Comparison of ENCODE assay signal across 19 cellular contexts in genomic region chr20:58196402-58197184, GRCh38.
DNase-seq lines count a peak whose midpoint lies in the region; ATAC-seq and TF ChIP-seq lines count a peak whose summit lies in the region.
"Had no signal": no experiment of that assay in that cellular context is flagged by ENCODE, and none has a peak within 500 bp of the region (broad histone marks: within the 10 kb centered on the region; RNA-seq: fewer than 3 reads in every experiment).

No MANE protein-coding gene starts in this region.

- no peaks in the 10 kb centered on the region for H3K36me3 Mint-ChIP-seq in nephron (ENCODE audit: low read depth)
- H3K36me3 Mint-ChIP-seq in T-helper 2 cell treated with Interferon-gamma antibody and Interleukin-4, amounts not matched to agents 5 μg/mL and 100 μg/mL, for 36 hours (ENCODE audit: low read depth), result no peaks in the 10 kb centered on the region
- H3K36me3 Mint-ChIP-seq: CD4-positive, CD25-positive, alpha-beta regulatory T cell had no signal

- H3K9me3 Mint-ChIP-seq in stimulated activated naive CD8-positive, alpha-beta T cell treated with anti-CD3 and anti-CD28 coated beads, Interleukin-15, amount 100 ng/mL, for 72 hours, result peaks cover 10 to 13% of the 10 kb centered on the region in 2 donors
- H3K9me3 Mint-ChIP-seq in nephron, result peaks cover 2% of the 10 kb centered on the region
- peaks cover 5% of the 10 kb centered on the region for H3K9me3 Mint-ChIP-seq in T-helper 2 cell treated with Interferon-gamma antibody and Interleukin-4, amounts not matched to agents 5 μg/mL and 100 μg/mL, for 36 hours
- H3K9me3 Mint-ChIP-seq: CD4-positive, CD25-positive, alpha-beta regulatory T cell had no signal

- no peaks in the 10 kb centered on the region for H3K36me3 ChIP-seq in RWPE2 (ENCODE audit: low read depth)
- no peaks in the 10 kb centered on the region for H3K36me3 ChIP-seq in tibial artery
- H3K36me3 ChIP-seq: MG63, SJCRH30 had no signal

- TF ChIP-seq CTCF in RWPE2 (IDR thresholded peaks at IDR 0.05; ENCODE audit: poor library complexity, severe bottlenecking), result no peak
- no peak for TF ChIP-seq CTCF in nephron (IDR thresholded peaks at IDR 0.05; ENCODE audit: unreplicated experiment in 3 of 3)
- TF ChIP-seq CTCF in tibial artery (IDR thresholded peaks at IDR 0.05), result no peak

- DNase-seq in stimulated activated naive CD8-positive, alpha-beta T cell treated with anti-CD3 and anti-CD28 coated beads, Interleukin-15, amount 100 ng/mL, for 72 hours, result no peak
- no peak for DNase-seq in stimulated activated naive CD8-positive, alpha-beta T cell treated with anti-CD3 and anti-CD28 coated beads, Interleukin-15, Interleukin-2, amounts not matched to agents 100 U/mL and 50 U/mL, for 24 hours
- DNase-seq in RWPE2 (ENCODE audit: low spot score) (peak; percentile 82), tibial artery (no peak), NCI-H524 treated with DMSO at 0.1 percent for 48 hours (lab: John Stamatoyannopoulos, UW) (no peak)
- no peak for DNase-seq in T-helper 2 cell treated with Interferon-gamma antibody and Interleukin-4, amounts not matched to agents 5 μg/mL and 100 μg/mL, for 36 hours (ENCODE audit: low spot score)
- DNase-seq: CD4-positive, CD25-positive, alpha-beta regulatory T cell; DMS 273 treated with DMSO at 0.1 percent for 48 hours; DMS79 treated with DMSO at 0.1 percent for 48 hours; H9; MG63; NCI-H1417; NCI-H1694 treated with DMSO at 0.1 percent for 48 hours; NCI-H2081 treated with DMSO at 0.1 percent for 48 hours; NCI-H510A treated with DMSO at 0.1 percent for 48 hours; NCI-H774; NK-92 treated with Interleukin-12 subunit alpha and Interleukin-12 subunit beta, amount 100 ng/mL, for 24 hours; SJCRH30 had no signal

- H3K4me1 Mint-ChIP-seq in stimulated activated naive CD8-positive, alpha-beta T cell treated with anti-CD3 and anti-CD28 coated beads, Interleukin-15, amount 100 ng/mL, for 72 hours, result no peaks in the 10 kb centered on the region
- H3K4me1 Mint-ChIP-seq in nephron, result peaks cover 18% of the 10 kb centered on the region
- H3K4me1 Mint-ChIP-seq in T-helper 2 cell treated with Interferon-gamma antibody and Interleukin-4, amounts not matched to agents 5 μg/mL and 100 μg/mL, for 36 hours (ENCODE audit: low read depth), result no peaks in the 10 kb centered on the region
- H3K4me1 Mint-ChIP-seq: H9 had no signal

- H3K27me3 Mint-ChIP-seq in stimulated activated naive CD8-positive, alpha-beta T cell treated with anti-CD3 and anti-CD28 coated beads, Interleukin-15, amount 100 ng/mL, for 72 hours, result peaks cover 14% of the 10 kb centered on the region
- peaks cover 24% of the 10 kb centered on the region for H3K27me3 Mint-ChIP-seq in nephron (ENCODE audit: low read depth)
- no peaks in the 10 kb centered on the region for H3K27me3 Mint-ChIP-seq in T-helper 2 cell treated with Interferon-gamma antibody and Interleukin-4, amounts not matched to agents 5 μg/mL and 100 μg/mL, for 36 hours (ENCODE audit: low read depth)

- peak overlapping the region in 1 of 2 donors; percentile 38 for H3K27ac Mint-ChIP-seq in stimulated activated naive CD8-positive, alpha-beta T cell treated with anti-CD3 and anti-CD28 coated beads, Interleukin-15, amount 100 ng/mL, for 72 hours
- peak overlapping the region; percentile 21 to 84 (median 76) for H3K27ac Mint-ChIP-seq in nephron
- H3K27ac Mint-ChIP-seq in T-helper 2 cell treated with Interferon-gamma antibody and Interleukin-4, amounts not matched to agents 5 μg/mL and 100 μg/mL, for 36 hours, result no peak overlapping the region

- H3K9me3 ChIP-seq in RWPE2 (ENCODE audit: severe bottlenecking), result no peaks in the 10 kb centered on the region
- H3K9me3 ChIP-seq in tibial artery, result no peaks in the 10 kb centered on the region
- H3K9me3 ChIP-seq: MG63, SJCRH30 had no signal

- H3K27me3 ChIP-seq in RWPE2 (ENCODE audit: insufficient read depth, poor library complexity, severe bottlenecking), result no peaks in the 10 kb centered on the region
- H3K27me3 ChIP-seq in tibial artery, result peaks cover 0 to 13% of the 10 kb centered on the region in 2 donors
- H3K27me3 ChIP-seq: MG63, SJCRH30 had no signal

- peak; percentile 63 for ATAC-seq in stimulated activated naive CD8-positive, alpha-beta T cell treated with anti-CD3 and anti-CD28 coated beads, Interleukin-15, amount 100 ng/mL, for 72 hours
- ATAC-seq in stimulated activated naive CD8-positive, alpha-beta T cell treated with anti-CD3 and anti-CD28 coated beads, Interleukin-15, Interleukin-2, amounts not matched to agents 100 U/mL and 50 U/mL, for 24 hours, result no peak
- peak; percentile 55 for ATAC-seq in RWPE2 (ENCODE audit: low read depth)

- no peak overlapping the region for H3K4me3 Mint-ChIP-seq in stimulated activated naive CD8-positive, alpha-beta T cell treated with anti-CD3 and anti-CD28 coated beads, Interleukin-15, amount 100 ng/mL, for 72 hours
- no peak overlapping the region for H3K4me3 Mint-ChIP-seq in nephron
- H3K4me3 Mint-ChIP-seq in T-helper 2 cell treated with Interferon-gamma antibody and Interleukin-4, amounts not matched to agents 5 μg/mL and 100 μg/mL, for 36 hours, result no peak overlapping the region
- H3K4me3 Mint-ChIP-seq: CD4-positive, CD25-positive, alpha-beta regulatory T cell had no signal

- H3K4me1 ChIP-seq in RWPE2 (ENCODE audit: insufficient read depth, poor library complexity, severe bottlenecking) (no peaks in the 10 kb centered on the region), tibial artery (no peaks in the 10 kb centered on the region)
- H3K4me1 ChIP-seq: SJCRH30 had no signal

- intact Hi-C loops in tibial artery (cut with DNase I; ENCODE audit: low total_unique reads), result no loop called here

- H3K4me3 ChIP-seq in RWPE2 (ENCODE audit: severe bottlenecking) (no peak overlapping the region), tibial artery (no peak overlapping the region)
- H3K4me3 ChIP-seq: MG63, SJCRH30 had no signal

- H3K27ac ChIP-seq in RWPE2 (ENCODE audit: poor library complexity, severe bottlenecking) (no peak overlapping the region), tibial artery (no peak overlapping the region)
- H3K27ac ChIP-seq: SJCRH30 had no signal
